Comparison of ENCODE assay signal across 29 cellular contexts in genomic region chr17:73584987-73585386, GRCh38. TPM values are rescaled to one million over a fixed set of nuclear protein-coding genes. Genes with fewer than 3 reads are reported as not detected.
"Had no signal": no experiment of that assay in that cellular context is flagged by ENCODE, and none has a peak within 500 bp of the region (broad histone marks: within the 10 kb centered on the region; RNA-seq: fewer than 3 reads in every experiment).

No MANE protein-coding gene starts in this region.

- H3K4me1 ChIP-seq: esophagus muscularis mucosa, foreskin keratinocyte, gastroesophageal sphincter, left lung, parathyroid adenoma, prostate gland, right atrium auricular region, sigmoid colon, stomach, thyroid gland, vagina had no signal

- DNase-seq: dermis blood vessel endothelial cell; effector memory CD4-positive, alpha-beta T cell; foreskin keratinocyte; heart right ventricle; hippocampal formation; left cardiac atrium; mesenchymal stem cell; mucosa of descending colon; sigmoid colon; stimulated activated CD4-positive, alpha-beta T cell treated with anti-CD3 and anti-CD28 coated beads, Interleukin-2, amount 100 ng/mL, for 24 hours; stimulated activated CD4-positive, alpha-beta T cell treated with anti-CD3 and anti-CD28 coated beads, Interleukin-4, amount 100 ng/mL, for 24 hours; stomach; thyroid gland had no signal

- H3K79me2 ChIP-seq: parathyroid adenoma had no signal

- FAIRE-seq: endothelial cell of umbilical vein, islet of Langerhans had no signal

- H3K9me3 ChIP-seq: esophagus muscularis mucosa, heart right ventricle, left lung, mucosa of descending colon, prostate gland, right atrium auricular region, sigmoid colon, stomach, thyroid gland, vagina had no signal

- H3K36me3 Mint-ChIP-seq: mesothelial cell of epicardium; naive B cell; stimulated activated effector memory CD8-positive, alpha-beta T cell treated with anti-CD3 and anti-CD28 coated beads, Interleukin-12 subunit alpha, Interleukin-12 subunit beta, amount 100 ng/mL, for 72 hours had no signal

- H3K4me2 ChIP-seq: neural progenitor cell had no signal

- H2AFZ ChIP-seq: neural progenitor cell, parathyroid adenoma had no signal

- ATAC-seq: foreskin keratinocyte, gastroesophageal sphincter, heart right ventricle, left cardiac atrium, left lung, mucosa of descending colon had no signal

- H3K27me3 ChIP-seq: heart right ventricle, left lung, neural progenitor cell, right atrium auricular region, thyroid gland, vagina had no signal

- H3K36me3 ChIP-seq: esophagus muscularis mucosa, gastroesophageal sphincter, heart right ventricle, left lung, neural progenitor cell, prostate gland, right atrium auricular region, sigmoid colon, stomach, thyroid gland, vagina had no signal

- H3K9me3 Mint-ChIP-seq: mesothelial cell of epicardium; naive B cell; nephron; neural progenitor cell; stimulated activated effector memory CD8-positive, alpha-beta T cell treated with anti-CD3 and anti-CD28 coated beads, Interleukin-12 subunit alpha, Interleukin-12 subunit beta, amount 100 ng/mL, for 72 hours had no signal

- H3K4me3 ChIP-seq: coronary artery, esophagus muscularis mucosa, gastroesophageal sphincter, heart right ventricle, left lung, mucosa of descending colon, neural progenitor cell, prostate gland, right atrium auricular region, sigmoid colon, stomach, thyroid gland, vagina had no signal

- H3K27me3 Mint-ChIP-seq: naive B cell had no signal

- H3K27ac ChIP-seq: coronary artery, esophagus muscularis mucosa, foreskin keratinocyte, gastroesophageal sphincter, heart right ventricle, left lung, neural progenitor cell, parathyroid adenoma, prostate gland, right atrium auricular region, sigmoid colon, stomach, thyroid gland, vagina had no signal

- H3K4me3 Mint-ChIP-seq: mesothelial cell of epicardium; nephron; neural progenitor cell; stimulated activated effector memory CD8-positive, alpha-beta T cell treated with anti-CD3 and anti-CD28 coated beads, Interleukin-12 subunit alpha, Interleukin-12 subunit beta, amount 100 ng/mL, for 72 hours had no signal

- H3K9ac ChIP-seq: neural progenitor cell, parathyroid adenoma had no signal

- H3K27ac Mint-ChIP-seq: mesothelial cell of epicardium; neural progenitor cell; stimulated activated effector memory CD8-positive, alpha-beta T cell treated with anti-CD3 and anti-CD28 coated beads, Interleukin-12 subunit alpha, Interleukin-12 subunit beta, amount 100 ng/mL, for 72 hours had no signal

RNA-seq across cellular contexts. Expression of gene SDK2, which starts 59.3 kb away (rescaled TPM):
- total RNA-seq: dermis blood vessel endothelial cell, endothelial cell of umbilical vein, lung microvascular endothelial cell had no signal
- polyA plus RNA-seq: endothelial cell of umbilical vein had no signal
